ENCODE assay signal across 17 cellular contexts in the genomic region with DNA sequence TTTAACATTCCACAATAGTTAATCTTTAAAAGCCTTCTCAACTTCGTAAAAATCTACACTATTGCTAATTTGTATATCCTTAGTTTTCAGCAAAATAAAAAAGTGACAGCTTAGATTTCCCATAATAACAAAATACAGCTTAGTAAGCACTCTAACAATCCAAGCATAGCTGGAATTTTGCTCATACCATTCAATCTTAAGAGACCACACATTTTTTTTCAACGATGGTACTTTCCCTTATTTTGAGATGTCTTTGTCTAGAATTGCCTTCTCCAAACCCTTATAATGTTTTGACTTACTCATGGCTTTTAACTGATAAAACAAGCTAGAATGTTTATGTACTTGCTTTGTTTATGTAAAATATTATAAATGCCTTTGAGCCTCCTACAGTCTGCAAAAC.
DNase-seq lines count a peak whose midpoint lies in the region; FAIRE-seq and TF ChIP-seq lines count a peak whose summit lies in the region.
"Had no signal": no experiment of that assay in that cellular context is flagged by ENCODE, and none has a peak within 500 bp of the region (broad histone marks: within the 10 kb centered on the region; RNA-seq: fewer than 3 reads in every experiment).

No MANE protein-coding gene starts in this region.

- FAIRE-seq in bronchial epithelial cell (lab: Jason Lieb, UNC), result no peak

- H3K27me3 ChIP-seq in bronchial epithelial cell (ENCODE audit: control insufficient read depth, insufficient read depth, low read length), result no peaks in the 10 kb centered on the region
- H3K27me3 ChIP-seq: spleen had no signal

- no peaks in the 10 kb centered on the region for H3K36me3 ChIP-seq in bronchial epithelial cell (ENCODE audit: control insufficient read depth, insufficient read depth, low read length)
- H3K36me3 ChIP-seq: spleen had no signal

- peak; percentile 21 for DNase-seq in AG08396 (ENCODE audit: low spot score)
- peak; percentile 29 for DNase-seq in HS-27A (ENCODE audit: low read depth)
- DNase-seq in bronchial epithelial cell (ENCODE audit: low read depth), result peak; percentile 4
- peak; percentile 50 for DNase-seq in kidney tubule cell (ENCODE audit: low spot score)
- no peak for DNase-seq in NCI-H82 (lab: John Stamatoyannopoulos, UW)
- DNase-seq in activated CD8-positive, alpha-beta memory T cell treated with anti-CD3 and anti-CD28 coated beads for 24 hours, result no peak
- no peak for DNase-seq in NCI-H1105 (lab: John Stamatoyannopoulos, UW)
- no peak for DNase-seq in DMS53 treated with DMSO at 0.1 percent for 48 hours (lab: John Stamatoyannopoulos, UW; ENCODE audit: unreplicated experiment)
- DNase-seq: activated CD4-positive, alpha-beta T cell treated with anti-CD3 and anti-CD28 coated beads for 48 hours; activated naive CD8-positive, alpha-beta T cell treated with anti-CD3 and anti-CD28 coated beads, Interleukin-2, amount 50 U/mL, for 24 hours; activated T-cell treated with anti-CD3 and anti-CD28 coated beads, Interleukin-2, amount 50 U/mL, for 48 hours; DMS153; foreskin melanocyte; NCI-H1930; NCI-H69; spleen had no signal

- H3K4me3 ChIP-seq in bronchial epithelial cell (ENCODE audit: low read depth, low read length), result no peak overlapping the region
- H3K4me3 ChIP-seq: coronary artery, spleen had no signal

- TF ChIP-seq CTCF in bronchial epithelial cell (IDR thresholded peaks at IDR 0.05; ENCODE audit: insufficient read depth, low read length, severe bottlenecking), result no peak

Comparison
In these comparisons a context has a peak if more than half of its experiments do, and no peak if none do; other contexts are left out.
1. DNase-seq: peak in AG08396 (single experiment), HS-27A (single experiment), bronchial epithelial cell (single experiment) and kidney tubule cell (single experiment); none in NCI-H82 (single experiment), activated CD8-positive, alpha-beta memory T cell treated with anti-CD3 and anti-CD28 coated beads for 24 hours (single experiment), NCI-H1105 (single experiment) and DMS53 treated with DMSO at 0.1 percent for 48 hours (single experiment).